ENCODE assay signal across 1 cellular context in the genomic region with DNA sequence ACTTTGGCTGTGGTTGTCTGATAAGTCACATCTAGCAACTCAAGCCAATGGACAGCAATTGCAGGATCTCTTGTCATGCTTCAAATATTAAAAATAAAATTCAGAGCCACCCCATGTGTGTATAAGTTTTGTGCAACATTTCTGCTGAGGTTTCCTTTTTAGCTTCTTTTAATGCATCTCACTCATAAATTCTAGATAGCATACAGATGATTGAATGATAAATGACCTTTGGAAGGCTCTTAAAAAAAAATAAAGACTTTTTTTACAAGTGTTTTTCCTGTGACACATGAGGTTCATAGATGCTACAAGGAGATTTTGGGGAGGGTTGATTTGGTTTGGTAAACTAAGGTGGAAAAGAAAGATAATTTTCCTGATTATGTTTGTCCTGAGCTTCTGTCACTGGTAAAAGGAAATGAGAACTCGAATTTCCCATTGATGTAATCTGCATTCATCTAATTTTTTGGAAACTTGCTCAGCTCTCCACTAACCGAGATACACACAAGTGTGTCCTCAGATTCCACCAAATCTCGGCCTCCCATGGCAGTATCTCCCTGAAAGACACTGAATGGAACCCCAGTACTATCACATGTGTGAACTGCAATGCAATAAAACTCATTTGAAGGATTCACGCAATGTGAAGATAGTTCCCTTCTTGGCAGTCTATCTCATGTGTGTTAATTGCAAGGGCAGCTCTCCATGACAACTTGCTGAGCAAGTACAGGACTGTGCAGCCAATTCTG.
TF ChIP-seq lines count a peak whose summit lies in the region.

No MANE protein-coding gene starts in this region.

TF ChIP-seq in GM23338, 12 proteins besides CTCF, POLR2A, EP300 and RAD21 (continued from another document):
- TF ChIP-seq, protein P1, sequence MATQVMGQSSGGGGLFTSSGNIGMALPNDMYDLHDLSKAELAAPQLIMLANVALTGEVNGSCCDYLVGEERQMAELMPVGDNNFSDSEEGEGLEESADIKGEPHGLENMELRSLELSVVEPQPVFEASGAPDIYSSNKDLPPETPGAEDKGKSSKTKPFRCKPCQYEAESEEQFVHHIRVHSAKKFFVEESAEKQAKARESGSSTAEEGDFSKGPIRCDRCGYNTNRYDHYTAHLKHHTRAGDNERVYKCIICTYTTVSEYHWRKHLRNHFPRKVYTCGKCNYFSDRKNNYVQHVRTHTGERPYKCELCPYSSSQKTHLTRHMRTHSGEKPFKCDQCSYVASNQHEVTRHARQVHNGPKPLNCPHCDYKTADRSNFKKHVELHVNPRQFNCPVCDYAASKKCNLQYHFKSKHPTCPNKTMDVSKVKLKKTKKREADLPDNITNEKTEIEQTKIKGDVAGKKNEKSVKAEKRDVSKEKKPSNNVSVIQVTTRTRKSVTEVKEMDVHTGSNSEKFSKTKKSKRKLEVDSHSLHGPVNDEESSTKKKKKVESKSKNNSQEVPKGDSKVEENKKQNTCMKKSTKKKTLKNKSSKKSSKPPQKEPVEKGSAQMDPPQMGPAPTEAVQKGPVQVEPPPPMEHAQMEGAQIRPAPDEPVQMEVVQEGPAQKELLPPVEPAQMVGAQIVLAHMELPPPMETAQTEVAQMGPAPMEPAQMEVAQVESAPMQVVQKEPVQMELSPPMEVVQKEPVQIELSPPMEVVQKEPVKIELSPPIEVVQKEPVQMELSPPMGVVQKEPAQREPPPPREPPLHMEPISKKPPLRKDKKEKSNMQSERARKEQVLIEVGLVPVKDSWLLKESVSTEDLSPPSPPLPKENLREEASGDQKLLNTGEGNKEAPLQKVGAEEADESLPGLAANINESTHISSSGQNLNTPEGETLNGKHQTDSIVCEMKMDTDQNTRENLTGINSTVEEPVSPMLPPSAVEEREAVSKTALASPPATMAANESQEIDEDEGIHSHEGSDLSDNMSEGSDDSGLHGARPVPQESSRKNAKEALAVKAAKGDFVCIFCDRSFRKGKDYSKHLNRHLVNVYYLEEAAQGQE (IDR thresholded peaks at IDR 0.05; ENCODE audit: unreplicated experiment), result no peak
- TF ChIP-seq NANOG (IDR thresholded peaks at IDR 0.05; ENCODE audit: borderline replicate concordance) (no peak), ZNF331 (CRISPR knock-in tag; IDR thresholded peaks at IDR 0.05; ENCODE audit: low read depth) (no peak), STAT1 (IDR thresholded peaks at IDR 0.05; ENCODE audit: unreplicated experiment) (no peak), CREB1 (CRISPR knock-in tag; IDR thresholded peaks at IDR 0.05; ENCODE audit: low read depth) (no peak), POLR2AphosphoS5 (IDR thresholded peaks at IDR 0.05; ENCODE audit: low read depth) (no peak), JUNB (IDR thresholded peaks at IDR 0.05; ENCODE audit: unreplicated experiment) (no peak), EZH2 (IDR thresholded peaks at IDR 0.05; ENCODE audit: low read depth, unreplicated experiment) (no peak), EZH2phosphoT487 (IDR thresholded peaks at IDR 0.05; ENCODE audit: unreplicated experiment) (no peak)
- TF ChIP-seq, protein P2, sequence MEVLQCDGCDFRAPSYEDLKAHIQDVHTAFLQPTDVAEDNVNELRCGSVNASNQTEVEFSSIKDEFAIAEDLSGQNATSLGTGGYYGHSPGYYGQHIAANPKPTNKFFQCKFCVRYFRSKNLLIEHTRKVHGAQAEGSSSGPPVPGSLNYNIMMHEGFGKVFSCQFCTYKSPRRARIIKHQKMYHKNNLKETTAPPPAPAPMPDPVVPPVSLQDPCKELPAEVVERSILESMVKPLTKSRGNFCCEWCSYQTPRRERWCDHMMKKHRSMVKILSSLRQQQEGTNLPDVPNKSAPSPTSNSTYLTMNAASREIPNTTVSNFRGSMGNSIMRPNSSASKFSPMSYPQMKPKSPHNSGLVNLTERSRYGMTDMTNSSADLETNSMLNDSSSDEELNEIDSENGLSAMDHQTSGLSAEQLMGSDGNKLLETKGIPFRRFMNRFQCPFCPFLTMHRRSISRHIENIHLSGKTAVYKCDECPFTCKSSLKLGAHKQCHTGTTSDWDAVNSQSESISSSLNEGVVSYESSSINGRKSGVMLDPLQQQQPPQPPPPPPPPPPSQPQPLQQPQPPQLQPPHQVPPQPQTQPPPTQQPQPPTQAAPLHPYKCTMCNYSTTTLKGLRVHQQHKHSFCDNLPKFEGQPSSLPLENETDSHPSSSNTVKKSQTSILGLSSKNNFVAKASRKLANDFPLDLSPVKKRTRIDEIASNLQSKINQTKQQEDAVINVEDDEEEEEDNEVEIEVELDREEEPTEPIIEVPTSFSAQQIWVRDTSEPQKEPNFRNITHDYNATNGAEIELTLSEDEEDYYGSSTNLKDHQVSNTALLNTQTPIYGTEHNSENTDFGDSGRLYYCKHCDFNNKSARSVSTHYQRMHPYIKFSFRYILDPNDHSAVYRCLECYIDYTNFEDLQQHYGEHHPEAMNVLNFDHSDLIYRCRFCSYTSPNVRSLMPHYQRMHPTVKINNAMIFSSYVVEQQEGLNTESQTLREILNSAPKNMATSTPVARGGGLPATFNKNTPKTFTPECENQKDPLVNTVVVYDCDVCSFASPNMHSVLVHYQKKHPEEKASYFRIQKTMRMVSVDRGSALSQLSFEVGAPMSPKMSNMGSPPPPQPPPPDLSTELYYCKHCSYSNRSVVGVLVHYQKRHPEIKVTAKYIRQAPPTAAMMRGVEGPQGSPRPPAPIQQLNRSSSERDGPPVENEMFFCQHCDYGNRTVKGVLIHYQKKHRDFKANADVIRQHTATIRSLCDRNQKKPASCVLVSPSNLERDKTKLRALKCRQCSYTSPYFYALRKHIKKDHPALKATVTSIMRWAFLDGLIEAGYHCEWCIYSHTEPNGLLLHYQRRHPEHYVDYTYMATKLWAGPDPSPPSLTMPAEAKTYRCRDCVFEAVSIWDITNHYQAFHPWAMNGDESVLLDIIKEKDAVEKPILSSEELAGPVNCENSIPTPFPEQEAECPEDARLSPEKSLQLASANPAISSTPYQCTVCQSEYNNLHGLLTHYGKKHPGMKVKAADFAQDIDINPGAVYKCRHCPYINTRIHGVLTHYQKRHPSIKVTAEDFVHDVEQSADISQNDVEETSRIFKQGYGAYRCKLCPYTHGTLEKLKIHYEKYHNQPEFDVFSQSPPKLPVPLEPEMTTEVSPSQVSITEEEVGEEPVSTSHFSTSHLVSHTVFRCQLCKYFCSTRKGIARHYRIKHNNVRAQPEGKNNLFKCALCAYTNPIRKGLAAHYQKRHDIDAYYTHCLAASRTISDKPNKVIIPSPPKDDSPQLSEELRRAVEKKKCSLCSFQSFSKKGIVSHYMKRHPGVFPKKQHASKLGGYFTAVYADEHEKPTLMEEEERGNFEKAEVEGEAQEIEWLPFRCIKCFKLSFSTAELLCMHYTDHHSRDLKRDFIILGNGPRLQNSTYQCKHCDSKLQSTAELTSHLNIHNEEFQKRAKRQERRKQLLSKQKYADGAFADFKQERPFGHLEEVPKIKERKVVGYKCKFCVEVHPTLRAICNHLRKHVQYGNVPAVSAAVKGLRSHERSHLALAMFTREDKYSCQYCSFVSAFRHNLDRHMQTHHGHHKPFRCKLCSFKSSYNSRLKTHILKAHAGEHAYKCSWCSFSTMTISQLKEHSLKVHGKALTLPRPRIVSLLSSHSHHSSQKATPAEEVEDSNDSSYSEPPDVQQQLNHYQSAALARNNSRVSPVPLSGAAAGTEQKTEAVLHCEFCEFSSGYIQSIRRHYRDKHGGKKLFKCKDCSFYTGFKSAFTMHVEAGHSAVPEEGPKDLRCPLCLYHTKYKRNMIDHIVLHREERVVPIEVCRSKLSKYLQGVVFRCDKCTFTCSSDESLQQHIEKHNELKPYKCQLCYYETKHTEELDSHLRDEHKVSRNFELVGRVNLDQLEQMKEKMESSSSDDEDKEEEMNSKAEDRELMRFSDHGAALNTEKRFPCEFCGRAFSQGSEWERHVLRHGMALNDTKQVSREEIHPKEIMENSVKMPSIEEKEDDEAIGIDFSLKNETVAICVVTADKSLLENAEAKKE (CRISPR knock-in tag; IDR thresholded peaks at IDR 0.05), result no peak
- TF ChIP-seq, protein P3, sequence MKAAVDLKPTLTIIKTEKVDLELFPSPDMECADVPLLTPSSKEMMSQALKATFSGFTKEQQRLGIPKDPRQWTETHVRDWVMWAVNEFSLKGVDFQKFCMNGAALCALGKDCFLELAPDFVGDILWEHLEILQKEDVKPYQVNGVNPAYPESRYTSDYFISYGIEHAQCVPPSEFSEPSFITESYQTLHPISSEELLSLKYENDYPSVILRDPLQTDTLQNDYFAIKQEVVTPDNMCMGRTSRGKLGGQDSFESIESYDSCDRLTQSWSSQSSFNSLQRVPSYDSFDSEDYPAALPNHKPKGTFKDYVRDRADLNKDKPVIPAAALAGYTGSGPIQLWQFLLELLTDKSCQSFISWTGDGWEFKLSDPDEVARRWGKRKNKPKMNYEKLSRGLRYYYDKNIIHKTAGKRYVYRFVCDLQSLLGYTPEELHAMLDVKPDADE (IDR thresholded peaks at IDR 0.05), result no peak
